ENCODE assay signal across 23 cellular contexts in genomic region chr7:154781369-154782303, GRCh38.
"Had no signal": no experiment of that assay in that cellular context is flagged by ENCODE, and none has a peak within 500 bp of the region (broad histone marks: within the 10 kb centered on the region; RNA-seq: fewer than 3 reads in every experiment).

No MANE protein-coding gene starts in this region.

- H3K4me1 Mint-ChIP-seq: stimulated activated effector memory CD8-positive, alpha-beta T cell treated with anti-CD3 and anti-CD28 coated beads, Interleukin-12 subunit alpha, Interleukin-12 subunit beta, amount 100 ng/mL, for 72 hours had no signal

- H3K4me1 ChIP-seq: colonic mucosa, gastroesophageal sphincter, left lung, lower lobe of right lung, prostate gland, sigmoid colon, tibial artery had no signal

- H3K9me3 ChIP-seq: colonic mucosa, prostate gland had no signal

- DNase-seq: activated B cell treated with CpG ODN at 0.5 μM for 24 hours; activated CD4-positive, alpha-beta T cell treated with anti-CD3 and anti-CD28 coated beads for 36 hours; activated CD8-positive, alpha-beta memory T cell treated with anti-CD3 and anti-CD28 coated beads, Interleukin-2, amount 10 ng/mL, durations not matched to agents 7 days and 5 days; activated CD8-positive, alpha-beta T cell treated with anti-CD3 and anti-CD28 coated beads, Interleukin-2, amount 10 ng/mL, durations not matched to agents 7 days and 5 days; activated naive CD4-positive, alpha-beta T cell; activated T-cell treated with anti-CD3 and anti-CD28 coated beads, Interleukin-2, amount 50 U/mL, for 48 hours; colonic mucosa; effector memory CD4-positive, alpha-beta T cell; kidney glomerular epithelial cell; left lung; lower lobe of right lung; mesendoderm; sigmoid colon; small intestine; stimulated activated CD4-positive, alpha-beta T cell treated with anti-CD3 and anti-CD28 coated beads, Interleukin-4, amount 100 ng/mL, for 24 hours; tibial artery had no signal

- ATAC-seq: activated CD4-positive, alpha-beta T cell treated with anti-CD3 and anti-CD28 coated beads for 36 hours; activated CD8-positive, alpha-beta memory T cell treated with anti-CD3 and anti-CD28 coated beads, Interleukin-2, amount 10 ng/mL, durations not matched to agents 7 days and 5 days; activated CD8-positive, alpha-beta T cell treated with anti-CD3 and anti-CD28 coated beads, Interleukin-2, amount 10 ng/mL, durations not matched to agents 7 days and 5 days; activated naive CD4-positive, alpha-beta T cell treated with anti-CD3 and anti-CD28 coated beads, Interleukin-2, amount 50 U/mL, for 72 hours; gastroesophageal sphincter; left lung; lower lobe of right lung; stimulated activated effector memory CD8-positive, alpha-beta T cell treated with anti-CD3 and anti-CD28 coated beads, Interleukin-12 subunit alpha, Interleukin-12 subunit beta, amount 100 ng/mL, for 72 hours had no signal

- H3K4me3 ChIP-seq: colonic mucosa, gastroesophageal sphincter, left lung, lower lobe of right lung, prostate gland, sigmoid colon, tibial artery had no signal

- H3K36me3 ChIP-seq: colonic mucosa, gastroesophageal sphincter, left lung, lower lobe of right lung, prostate gland, sigmoid colon, tibial artery had no signal

- H3K27me3 ChIP-seq: colonic mucosa, gastroesophageal sphincter, left lung, sigmoid colon, tibial artery had no signal

- H3K27me3 Mint-ChIP-seq: activated B cell treated with CpG ODN at 0.5 μM for 24 hours; activated CD4-positive, alpha-beta T cell treated with anti-CD3 and anti-CD28 coated beads for 36 hours; activated CD8-positive, alpha-beta memory T cell treated with anti-CD3 and anti-CD28 coated beads, Interleukin-2, amount 10 ng/mL, durations not matched to agents 7 days and 5 days; stimulated activated naive CD8-positive, alpha-beta T cell treated with anti-CD3 and anti-CD28 coated beads, Interleukin-15, Interleukin-2, amounts not matched to agents 100 ng/mL and 50 ng/mL, for 24 hours had no signal

- H3K4me3 Mint-ChIP-seq: activated B cell treated with CpG ODN at 0.5 μM for 24 hours; activated CD4-positive, alpha-beta T cell treated with anti-CD3 and anti-CD28 coated beads for 36 hours; activated CD8-positive, alpha-beta memory T cell treated with anti-CD3 and anti-CD28 coated beads, Interleukin-2, amount 10 ng/mL, durations not matched to agents 7 days and 5 days; activated CD8-positive, alpha-beta T cell treated with anti-CD3 and anti-CD28 coated beads, Interleukin-2, amount 10 ng/mL, durations not matched to agents 7 days and 5 days; nephron; stimulated activated effector memory CD8-positive, alpha-beta T cell treated with anti-CD3 and anti-CD28 coated beads, Interleukin-12 subunit alpha, Interleukin-12 subunit beta, amount 100 ng/mL, for 72 hours; stimulated activated naive CD8-positive, alpha-beta T cell treated with anti-CD3 and anti-CD28 coated beads, Interleukin-15, Interleukin-2, amounts not matched to agents 100 ng/mL and 50 ng/mL, for 24 hours had no signal

- H3K27ac Mint-ChIP-seq: activated B cell treated with CpG ODN at 0.5 μM for 24 hours; activated CD4-positive, alpha-beta T cell treated with anti-CD3 and anti-CD28 coated beads for 36 hours; activated CD8-positive, alpha-beta memory T cell treated with anti-CD3 and anti-CD28 coated beads, Interleukin-2, amount 10 ng/mL, durations not matched to agents 7 days and 5 days; activated CD8-positive, alpha-beta T cell treated with anti-CD3 and anti-CD28 coated beads, Interleukin-2, amount 10 ng/mL, durations not matched to agents 7 days and 5 days; activated naive CD4-positive, alpha-beta T cell treated with anti-CD3 and anti-CD28 coated beads, Interleukin-2, amount 50 U/mL, for 72 hours; activated T-helper 2 cell treated with anti-CD3 and anti-CD28 coated beads, Interferon-gamma antibody, Interleukin-2, Interleukin-4, amounts not matched to agents 10 μg/mL and 5 μg/mL and 100 μg/mL, durations not matched to agents 14 hours and 24 hours and 36 hours; nephron; stimulated activated effector memory CD8-positive, alpha-beta T cell treated with anti-CD3 and anti-CD28 coated beads, Interleukin-12 subunit alpha, Interleukin-12 subunit beta, amount 100 ng/mL, for 72 hours; stimulated activated naive CD8-positive, alpha-beta T cell treated with anti-CD3 and anti-CD28 coated beads, Interleukin-15, Interleukin-2, amounts not matched to agents 100 ng/mL and 50 ng/mL, for 24 hours had no signal

- H3K27ac ChIP-seq: colonic mucosa, gastroesophageal sphincter, left lung, lower lobe of right lung, prostate gland, sigmoid colon, tibial artery had no signal
